Comparison of ENCODE assay signal across 8 cellular contexts in the genomic region with DNA sequence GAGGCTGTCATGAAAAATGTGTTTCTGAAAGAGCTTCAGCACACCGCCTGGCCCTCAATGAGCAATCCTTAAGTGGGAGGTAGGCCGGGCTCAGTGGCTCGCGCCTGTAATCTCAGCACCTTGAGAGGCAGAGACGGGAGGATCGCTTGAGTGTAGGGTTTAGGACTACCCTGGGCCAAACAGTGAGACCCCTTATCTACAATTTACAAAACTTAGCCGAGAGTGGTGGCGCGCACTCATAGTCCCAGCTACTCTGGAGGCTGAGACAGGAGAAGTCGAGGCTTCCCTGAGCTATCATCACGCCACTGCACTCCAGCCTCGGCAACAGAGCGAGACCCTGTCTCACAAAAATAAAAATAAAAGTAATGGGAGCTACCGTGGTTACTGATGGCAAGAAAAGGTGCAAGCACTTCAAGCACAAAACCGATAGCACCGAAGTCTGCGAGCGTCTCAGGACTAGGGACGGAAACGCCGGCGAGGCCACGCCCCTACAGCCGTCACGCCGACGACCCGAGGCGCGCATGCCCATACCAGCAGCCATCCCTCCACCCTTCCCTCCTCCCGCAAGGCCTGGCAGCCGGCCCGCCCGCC. TPM values are rescaled to one million over a fixed set of nuclear protein-coding genes. Genes with fewer than 3 reads are reported as not detected.
DNase-seq lines count a peak whose midpoint lies in the region; ATAC-seq, FAIRE-seq and TF ChIP-seq lines count a peak whose summit lies in the region.

No MANE protein-coding gene starts in this region.

- H4K20me1 ChIP-seq in smooth muscle cell (ENCODE audit: low read depth): peaks cover 40% of the 10 kb centered on the region

- H3K4me2 ChIP-seq in A549: peak overlapping the region; percentile 85
- peak overlapping the region; percentile 91 for H3K4me2 ChIP-seq in smooth muscle cell

- H3K4me3 ChIP-seq in A549: peak overlapping the region; percentile 89
- peak overlapping the region; percentile 76 for H3K4me3 ChIP-seq in WERI-Rb-1 (ENCODE audit: low read depth, low read length)
- peak overlapping the region; percentile 98 for H3K4me3 ChIP-seq in smooth muscle cell

- in situ Hi-C loops in T47D (cut with HindIII; ENCODE audit: low pct_unique_long_range_greater_than_20kb, low sequenced_read_pairs): no loop called here

- H3K27ac ChIP-seq in A549 (peak overlapping the region; percentile 95 to 96), WERI-Rb-1 (peak overlapping the region; percentile 91), smooth muscle cell (ENCODE audit: low read depth) (peak overlapping the region; percentile 94)

- no peaks in the 10 kb centered on the region for H3F3A ChIP-seq in smooth muscle cell (ENCODE audit: low read depth)

- peaks cover 32% of the 10 kb centered on the region for H3K79me2 ChIP-seq in smooth muscle cell (ENCODE audit: low read depth)

- H3K27me3 ChIP-seq in WERI-Rb-1 (ENCODE audit: insufficient read depth, low read depth, severe bottlenecking): no peaks in the 10 kb centered on the region
- H3K27me3 ChIP-seq in smooth muscle cell (ENCODE audit: low read depth): no peaks in the 10 kb centered on the region

- H3K9me3 ChIP-seq in A549: no peaks in the 10 kb centered on the region
- peaks cover 3% of the 10 kb centered on the region for H3K9me3 ChIP-seq in WERI-Rb-1 (ENCODE audit: severe bottlenecking)
- no peaks in the 10 kb centered on the region for H3K9me3 ChIP-seq in smooth muscle cell (replicated peaks; ENCODE audit: low read depth)

- peak overlapping the region; percentile 100 for H2AFZ ChIP-seq in smooth muscle cell (ENCODE audit: low read depth)

- no peak for TF ChIP-seq EP300 in A549 (IDR thresholded peaks at IDR 0.05)

- peak; percentile 83 to 89 for DNase-seq in A549 (ENCODE audit: low read depth in 1 of 2, low spot score in 1 of 2)
- peak; percentile 71 for DNase-seq in NCI-H2171 treated with DMSO at 0.1 percent for 48 hours (lab: John Stamatoyannopoulos, UW)
- DNase-seq in WERI-Rb-1: peak; percentile 86
- peak; percentile 82 to 87 for DNase-seq in T47D (ENCODE audit: low read depth in 1 of 2, low spot score in 1 of 2)
- DNase-seq in iPS-NIHi11 (ENCODE audit: low spot score): peak; percentile 95
- DNase-seq in smooth muscle cell (lab: John Stamatoyannopoulos, UW; ENCODE audit: unreplicated experiment): peak; percentile 76

- H3K4me1 ChIP-seq in A549 (peaks cover 6% of the 10 kb centered on the region), smooth muscle cell (ENCODE audit: low read depth) (peaks cover 7% of the 10 kb centered on the region)

- TF ChIP-seq RAD21 in A549 (conservative IDR thresholded peaks at IDR 0.05 in 1 of 2, IDR thresholded peaks at IDR 0.05 in 1 of 2): no peak

- no peak for TF ChIP-seq POLR2A in A549 (IDR thresholded peaks at IDR 0.05; ENCODE audit: low read length)

- FAIRE-seq in A549 (lab: Jason Lieb, UNC): no peak

- H3K36me3 ChIP-seq in WERI-Rb-1 (peaks cover 34% of the 10 kb centered on the region), smooth muscle cell (ENCODE audit: low read depth) (peaks cover 16% of the 10 kb centered on the region)

- no peak for TF ChIP-seq CTCF in A549 (IDR thresholded peaks at IDR 0.05)
- no peak for TF ChIP-seq CTCF in WERI-Rb-1 (IDR thresholded peaks at IDR 0.05; ENCODE audit: low read depth, low read length)
- no peak for TF ChIP-seq CTCF in smooth muscle cell (IDR thresholded peaks at IDR 0.05; ENCODE audit: borderline replicate concordance, insufficient read depth, poor library complexity, severe bottlenecking)

- POLR2A ChIA-PET in A549 (lab: Yijun Ruan, JAX): interaction anchor here (1.5 to 1.7 kb wide), 2 partner anchors 13 to 23 kb away, joined by 4 to 6 read pairs; a partner anchor contains a TSS

- CTCF ChIA-PET in A549 (lab: Yijun Ruan, JAX): interaction anchor here (1.4 to 1.6 kb wide), 3 partner anchors 10 to 108 kb away, joined by 3 to 6 read pairs (median 4); a partner anchor contains a TSS

- 1% methylated on average over 23 of the region's 34 CpGs for WGBS in A549 (ENCODE audit: missing lambda C conversion rate)
- 1% methylated on average over 33 of the region's 34 CpGs for WGBS in smooth muscle cell (ENCODE audit: low lambda C conversion rate)

- peak overlapping the region; percentile 98 for H3K9ac ChIP-seq in smooth muscle cell (ENCODE audit: low read depth)

- ATAC-seq in A549: peak; percentile 95
- peak; percentile 61 for ATAC-seq in GM18520 (IDR thresholded peaks at IDR 0.05; ENCODE audit: unreplicated experiment)
- ATAC-seq in HG03060 (IDR thresholded peaks at IDR 0.05; ENCODE audit: low read depth, unreplicated experiment): peak; percentile 22

TF ChIP-seq in A549, 52 proteins besides CTCF, POLR2A, EP300 and RAD21:
- no peak for TF ChIP-seq POLR2AphosphoS2 (conservative IDR thresholded peaks at IDR 0.05; ENCODE audit: low read length)
- TF ChIP-seq JUN (IDR thresholded peaks at IDR 0.05): peak in 1 of 2 experiments; percentile 13; a peak in 1 of 5 replicates
- TF ChIP-seq RFX5 (IDR thresholded peaks at IDR 0.05): no peak

RNA-seq across cellular contexts. Expression of a gene that starts 0.6 kb away (rescaled TPM):
- polyA plus RNA-seq in A549 (2011; rRNA removed) (30.0 and 47.7 TPM in 2 replicates), A549 (2017; fragmentation: RNase III; extraction: RNeasy Plus Mini Kit Qiagen cat#74134 plus additional on column Dnase treatment) (25.9 to 27.8 TPM (median 27.8 TPM) in 3 replicates), smooth muscle cell (20.3 and 30.8 TPM in 2 replicates)
- polyA plus RNA-seq in A549 (2012; cell fraction: cytosol; rRNA removed): 25.2 and 32.5 TPM in 2 replicates
- 16.3 and 47.7 TPM in 2 replicates for polyA plus RNA-seq in A549 (2012; cell fraction: nucleus; rRNA removed)
- 25.5 and 27.4 TPM in 2 replicates for polyA minus RNA-seq in A549 (2011; rRNA and poly(A)+ RNA removed)
- 60.3 and 62.5 TPM in 2 replicates for total RNA-seq in smooth muscle cell

RNA-seq across cellular contexts. Expression of a gene that starts 22.8 kb away (rescaled TPM):
- polyA plus RNA-seq in A549 (2011; rRNA removed): 15.7 and 17.8 TPM in 2 replicates
- 3.2 and 3.8 TPM in 2 replicates for polyA plus RNA-seq in A549 (2012; cell fraction: cytosol; rRNA removed)
- polyA plus RNA-seq in A549 (2012; cell fraction: nucleus; rRNA removed): 1.6 and 2.4 TPM in 2 replicates
- polyA plus RNA-seq in A549 (2017; fragmentation: RNase III; extraction: RNeasy Plus Mini Kit Qiagen cat#74134 plus additional on column Dnase treatment): 2.9 to 3.3 TPM (median 3.1 TPM) in 3 replicates
- polyA minus RNA-seq in A549 (2011; rRNA and poly(A)+ RNA removed): 5.6 and 6.0 TPM in 2 replicates
- total RNA-seq in smooth muscle cell: 1.3 and 4.3 TPM in 2 replicates
- 0.97 and 2.3 TPM in 2 replicates for polyA plus RNA-seq in smooth muscle cell

RNA-seq across cellular contexts. Expression of a gene that starts 43.5 kb away (rescaled TPM):
- polyA plus RNA-seq in A549 (2011; rRNA removed): not detected in 2 replicates
- polyA plus RNA-seq in A549 (2012; cell fraction: cytosol; rRNA removed): not detected in 2 replicates
- not detected in 2 replicates for polyA plus RNA-seq in A549 (2012; cell fraction: nucleus; rRNA removed)
- not detected in 3 replicates for polyA plus RNA-seq in A549 (2017; fragmentation: RNase III; extraction: RNeasy Plus Mini Kit Qiagen cat#74134 plus additional on column Dnase treatment)
- not detected in 2 replicates for polyA minus RNA-seq in A549 (2011; rRNA and poly(A)+ RNA removed)
- 0.13 TPM in 1 of 2 replicates, not detected in the other for total RNA-seq in smooth muscle cell
- polyA plus RNA-seq in smooth muscle cell: not detected in 2 replicates

Comparison
In these comparisons a context has a peak if more than half of its experiments do, and no peak if none do; other contexts are left out.
1. Peak in every context shown above with its lines: DNase-seq, ATAC-seq, H3K4me3 ChIP-seq and H3K27ac ChIP-seq.
2. ATAC-seq: peak in every context shown above with its lines; median percentile 95 in A549; 61 in GM18520; 22 in HG03060.